Comparison of ENCODE assay signal across 10 cellular contexts in the genomic region with DNA sequence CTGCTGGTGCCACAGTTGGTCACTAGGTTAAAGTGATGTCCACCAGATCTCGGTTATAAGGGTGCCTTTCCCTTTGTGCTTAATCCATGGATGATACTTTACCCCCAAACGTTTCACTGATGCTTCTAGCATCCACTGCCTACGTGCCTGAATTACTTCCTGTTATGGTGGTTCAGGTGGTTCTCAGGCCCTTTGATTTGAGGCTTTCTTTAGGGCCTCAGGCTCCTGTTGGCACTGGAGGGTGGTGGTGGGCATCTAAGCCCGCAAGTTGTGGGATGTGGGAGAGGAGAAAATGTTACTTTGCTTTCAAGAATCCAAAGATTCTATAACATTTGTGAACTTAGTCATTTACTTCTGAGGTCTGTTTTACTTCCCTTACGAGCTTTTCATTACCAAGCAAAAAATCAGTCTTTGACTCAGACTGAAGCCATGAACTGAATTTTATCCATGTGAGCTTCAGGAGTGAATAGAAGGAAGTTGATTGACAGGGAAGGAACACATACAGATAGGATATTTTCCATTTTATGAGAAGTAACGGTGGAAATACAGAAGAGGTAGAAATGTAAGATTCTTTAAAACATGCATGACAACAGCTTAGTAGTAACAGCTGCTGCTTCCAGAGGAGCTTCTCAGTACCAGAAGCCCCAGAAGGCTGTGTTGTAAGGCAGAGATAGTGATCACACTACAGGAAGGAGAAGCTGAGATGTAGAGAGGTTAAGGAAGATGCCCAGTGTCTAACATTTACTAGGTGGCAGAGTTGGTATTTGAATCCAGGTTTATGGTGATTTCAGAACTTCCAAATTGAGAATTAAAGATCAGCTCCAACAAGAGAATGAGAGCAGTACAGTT.
A peak's percentile ranks its signal among the peaks of the same experiment; 100 is the strongest.
DNase-seq lines count a peak whose midpoint lies in the region; ATAC-seq and TF ChIP-seq lines count a peak whose summit lies in the region.
"Had no signal": no experiment of that assay in that cellular context is flagged by ENCODE, and none has a peak within 500 bp of the region (broad histone marks: within the 10 kb centered on the region; RNA-seq: fewer than 3 reads in every experiment).

No MANE protein-coding gene starts in this region.

- BruUV-seq in Caco-2 (replicated peaks; lab: Mats Ljungman, UMichigan) = no TSS peak

- peaks cover 92% of the 10 kb centered on the region for H3K4me1 ChIP-seq in CD8-positive, alpha-beta T cell (ENCODE audit: insufficient read depth, low read length)
- no peaks in the 10 kb centered on the region for H3K4me1 ChIP-seq in Caco-2

- peaks cover 94% of the 10 kb centered on the region for H3K4me1 Mint-ChIP-seq in CD8-positive, alpha-beta T cell (ENCODE audit: low read depth)
- H3K4me1 Mint-ChIP-seq in IgD-negative memory B cell (peaks cover 55 to 76% (median 69%) of the 10 kb centered on the region in 3 donors), natural killer cell (peaks cover 91 to 94% of the 10 kb centered on the region in 2 donors), Caco-2 (ENCODE audit: low read depth, unreplicated experiment) (peaks cover 7% of the 10 kb centered on the region)
- peaks cover 97% of the 10 kb centered on the region for H3K4me1 Mint-ChIP-seq in activated naive CD8-positive, alpha-beta T cell (ENCODE audit: low read depth)

- peak overlapping the region; percentile 19 for H3K4me3 Mint-ChIP-seq in CD8-positive, alpha-beta T cell
- peak overlapping the region in 2 of 4 donors; percentile 11 to 59 for H3K4me3 Mint-ChIP-seq in IgD-negative memory B cell
- H3K4me3 Mint-ChIP-seq in activated naive CD8-positive, alpha-beta T cell = peak overlapping the region; percentile 5
- no peak overlapping the region for H3K4me3 Mint-ChIP-seq in natural killer cell
- no peak overlapping the region for H3K4me3 Mint-ChIP-seq in Caco-2 (ENCODE audit: unreplicated experiment)

- H3K9me3 Mint-ChIP-seq in CD8-positive, alpha-beta T cell = no peaks in the 10 kb centered on the region
- peaks cover 0 to 4% (median 0%) of the 10 kb centered on the region in 3 donors for H3K9me3 Mint-ChIP-seq in IgD-negative memory B cell
- H3K9me3 Mint-ChIP-seq in activated naive CD8-positive, alpha-beta T cell (ENCODE audit: low read depth) = no peaks in the 10 kb centered on the region
- no peaks in the 10 kb centered on the region for H3K9me3 Mint-ChIP-seq in natural killer cell
- no peaks in the 10 kb centered on the region for H3K9me3 Mint-ChIP-seq in Caco-2 (ENCODE audit: unreplicated experiment)

- CTCF ChIA-PET in CD8-positive, alpha-beta T cell (lab: Charles Lee) = interaction anchor here (1.0 kb wide), 1 partner anchor 22 kb away, joined by 4 read pairs; no protein-coding TSS in a partner anchor
- CTCF ChIA-PET in Caco-2 (lab: Charles Lee) = interaction anchor here (0.6 kb wide), 1 partner anchor 584 kb away, joined by 3 read pairs; no protein-coding TSS in a partner anchor

- H3K27ac Mint-ChIP-seq in CD8-positive, alpha-beta T cell = peak overlapping the region; percentile 91
- H3K27ac Mint-ChIP-seq in IgD-negative memory B cell (peak overlapping the region in 2 of 3 donors; percentile 50 to 55), natural killer cell (peak overlapping the region; percentile 0 to 25), Caco-2 (ENCODE audit: unreplicated experiment) (no peak overlapping the region)
- H3K27ac Mint-ChIP-seq in activated naive CD8-positive, alpha-beta T cell = peak overlapping the region; percentile 75

- DNase-seq in CD8-positive, alpha-beta T cell = peak in 1 of 7 experiments; percentile 28
- DNase-seq in natural killer cell = no peak
- no peak for DNase-seq in HT-29 (ENCODE audit: low spot score)
- DNase-seq in Caco-2 = no peak
- no peak for DNase-seq in NCI-H345 treated with DMSO at 0.1 percent for 48 hours (lab: John Stamatoyannopoulos, UW; ENCODE audit: unreplicated experiment)
- DNase-seq: NCI-H1105 treated with DMSO at 0.1 percent for 48 hours, right cardiac atrium had no signal

- H3K27me3 Mint-ChIP-seq in CD8-positive, alpha-beta T cell (ENCODE audit: low read depth) = no peaks in the 10 kb centered on the region
- H3K27me3 Mint-ChIP-seq in IgD-negative memory B cell = no peaks in the 10 kb centered on the region
- no peaks in the 10 kb centered on the region for H3K27me3 Mint-ChIP-seq in activated naive CD8-positive, alpha-beta T cell
- no peaks in the 10 kb centered on the region for H3K27me3 Mint-ChIP-seq in natural killer cell (ENCODE audit: low read depth in 2 of 2)
- H3K27me3 Mint-ChIP-seq in Caco-2 (ENCODE audit: insufficient read depth, unreplicated experiment) = no peaks in the 10 kb centered on the region

- H3K27me3 ChIP-seq in CD8-positive, alpha-beta T cell (ENCODE audit: insufficient read depth, low read length) = no peaks in the 10 kb centered on the region
- no peaks in the 10 kb centered on the region for H3K27me3 ChIP-seq in Caco-2 (replicated peaks; ENCODE audit: control insufficient read depth, insufficient read depth, low read length)

- intact Hi-C loops in CD8-positive, alpha-beta T cell (cut with DNase I, micrococcal nuclease) = loop anchor here (1.0 to 10.0 kb wide), 2 partner anchors 27 to 465 kb away; a partner anchor contains a TSS
- intact Hi-C loops in natural killer cell (cut with micrococcal nuclease) (no loop called here), Caco-2 (cut with micrococcal nuclease; ENCODE audit: unreplicated experiment) (no loop called here)

- ATAC-seq in CD8-positive, alpha-beta T cell = no peak
- ATAC-seq in natural killer cell (no peak), GM19452 (IDR thresholded peaks at IDR 0.05; ENCODE audit: unreplicated experiment) (no peak)
- ATAC-seq: right cardiac atrium had no signal

- POLR2A ChIA-PET in CD8-positive, alpha-beta T cell (lab: Charles Lee) = interaction anchor here (0.6 kb wide), 1 partner anchor 8 kb away, joined by 4 read pairs; no protein-coding TSS in a partner anchor
- POLR2A ChIA-PET in Caco-2 (lab: Charles Lee) = no interaction called here

- no peaks in the 10 kb centered on the region for H3K9me3 ChIP-seq in CD8-positive, alpha-beta T cell (ENCODE audit: low read length)
- no peaks in the 10 kb centered on the region for H3K9me3 ChIP-seq in Caco-2

- H3K36me3 Mint-ChIP-seq in CD8-positive, alpha-beta T cell = peaks cover 36% of the 10 kb centered on the region
- peaks cover 4% of the 10 kb centered on the region for H3K36me3 Mint-ChIP-seq in IgD-negative memory B cell
- peaks cover 9% of the 10 kb centered on the region for H3K36me3 Mint-ChIP-seq in activated naive CD8-positive, alpha-beta T cell
- no peaks in the 10 kb centered on the region for H3K36me3 Mint-ChIP-seq in natural killer cell
- peaks cover 43% of the 10 kb centered on the region for H3K36me3 Mint-ChIP-seq in Caco-2 (ENCODE audit: insufficient read depth, unreplicated experiment)

- H3K27ac ChIP-seq in CD8-positive, alpha-beta T cell (ENCODE audit: low read depth, low read length) = no peak overlapping the region

- no peaks in the 10 kb centered on the region for H3K36me3 ChIP-seq in CD8-positive, alpha-beta T cell (ENCODE audit: insufficient read depth, low read length)
- H3K36me3 ChIP-seq in Caco-2 (ENCODE audit: control insufficient read depth, insufficient read depth, low read length) = no peaks in the 10 kb centered on the region

- no peak for TF ChIP-seq CTCF in CD8-positive, alpha-beta T cell (IDR thresholded peaks at IDR 0.05)
- TF ChIP-seq CTCF in natural killer cell (IDR thresholded peaks at IDR 0.05) (no peak), Caco-2 (IDR thresholded peaks at IDR 0.05; ENCODE audit: insufficient read depth in 1 of 2, low read depth in 1 of 2, low read length in 1 of 2, severe bottlenecking in 1 of 2, unreplicated experiment in 1 of 2) (no peak)

- H3K4me3 ChIP-seq in CD8-positive, alpha-beta T cell (ENCODE audit: low read depth, low read length) = no peak overlapping the region
- no peak overlapping the region for H3K4me3 ChIP-seq in Caco-2 (ENCODE audit: low read depth, low read length)

Comparison
In these comparisons a context has a peak if more than half of its experiments do, and no peak if none do; other contexts are left out.
1. H3K4me3 Mint-ChIP-seq: peak in CD8-positive, alpha-beta T cell (single experiment) and activated naive CD8-positive, alpha-beta T cell (single experiment); none in natural killer cell (single experiment) and Caco-2 (single experiment).
2. intact Hi-C loops: an anchor here in CD8-positive, alpha-beta T cell (1.0 to 10.0 kb wide); none called in natural killer cell and Caco-2.